18 cellular contexts compared by ENCODE assay signal in the genomic region with DNA sequence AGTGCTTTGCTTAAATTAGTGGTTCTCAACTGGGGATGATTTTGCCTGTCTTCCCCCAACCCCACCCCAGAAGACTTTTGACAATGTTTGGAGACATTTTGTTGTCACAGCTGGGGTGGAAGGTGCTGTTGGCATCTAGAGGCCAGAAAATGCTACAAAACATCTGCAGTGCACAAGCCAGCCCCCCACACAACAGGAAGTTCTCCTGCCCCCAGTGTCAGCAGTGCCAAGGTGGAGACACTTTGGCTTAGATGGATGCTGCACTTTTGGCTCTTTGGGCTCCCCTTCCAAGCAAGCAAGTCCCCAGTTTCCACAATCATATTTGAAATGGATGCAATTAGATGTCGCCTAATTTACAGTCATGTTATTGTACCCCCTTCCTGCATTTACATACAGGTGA. TPM values are rescaled to one million over a fixed set of nuclear protein-coding genes. Genes with fewer than 3 reads are reported as not detected.
A peak's percentile ranks its signal among the peaks of the same experiment; 100 is the strongest.
DNase-seq lines count a peak whose midpoint lies in the region; TF ChIP-seq lines count a peak whose summit lies in the region.
"Had no signal": no experiment of that assay in that cellular context is flagged by ENCODE, and none has a peak within 500 bp of the region (broad histone marks: within the 10 kb centered on the region; RNA-seq: fewer than 3 reads in every experiment).

No MANE protein-coding gene starts in this region.

- TF ChIP-seq POLR2A in erythroblast (IDR thresholded peaks at IDR 0.05; ENCODE audit: low read length): peak; percentile 11

- H3K9me3 ChIP-seq in Karpas-422 (ENCODE audit: low read length): no peaks in the 10 kb centered on the region
- H3K9me3 ChIP-seq: SJSA1 had no signal

- H2AFZ ChIP-seq in Karpas-422 (ENCODE audit: low read length): peak overlapping the region; percentile 50; the same call in 1 of the 2 replicates

- H3K4me2 ChIP-seq in Karpas-422 (ENCODE audit: low read depth, low read length, poor library complexity, severe bottlenecking): peak overlapping the region; percentile 56
- H3K4me2 ChIP-seq: GM23338 had no signal

- H3K9ac ChIP-seq in Karpas-422 (ENCODE audit: low read length): peak overlapping the region; percentile 31

- no peaks in the 10 kb centered on the region for H4K20me1 ChIP-seq in Karpas-422 (ENCODE audit: insufficient read depth, low read depth, low read length)

- H3K9me2 ChIP-seq in Karpas-422 (replicated peaks; ENCODE audit: insufficient read depth, low read length): no peaks in the 10 kb centered on the region

- no peaks in the 10 kb centered on the region for H3K79me2 ChIP-seq in Karpas-422 (ENCODE audit: low read length)

- no peak overlapping the region for H3K27ac ChIP-seq in Karpas-422 (ENCODE audit: low read length)
- H3K27ac ChIP-seq: SJSA1 had no signal

- H3K4me3 ChIP-seq in Karpas-422 (ENCODE audit: low read length): peak overlapping the region; percentile 40; the same call in 1 of the 2 replicates
- H3K4me3 ChIP-seq: GM23338, SJSA1 had no signal

- DNase-seq in NCI-H748 (lab: John Stamatoyannopoulos, UW; ENCODE audit: unreplicated experiment) (peak; percentile 13), NCI-H748 treated with DMSO at 0.1 percent for 48 hours (lab: John Stamatoyannopoulos, UW) (no peak), Karpas-422 (no peak), erythroblast (lab: John Stamatoyannopoulos, UW) (no peak), NCI-H526 treated with DMSO at 0.1 percent for 48 hours (lab: John Stamatoyannopoulos, UW) (no peak), DMS 273 (lab: John Stamatoyannopoulos, UW; ENCODE audit: unreplicated experiment) (no peak), Kasumi-1 (lab: John Stamatoyannopoulos, UW) (no peak)
- DNase-seq: DMS53, H9, KBM-7, NCI-H2029 treated with DMSO at 0.1 percent for 48 hours, NCI-H446 treated with DMSO at 0.1 percent for 48 hours, Right ventricle myocardium superior had no signal

- H3K4me1 ChIP-seq in Karpas-422 (ENCODE audit: low read length): peaks cover 38% of the 10 kb centered on the region
- H3K4me1 ChIP-seq: SJSA1 had no signal

- H3K27me3 ChIP-seq in Karpas-422 (ENCODE audit: low read length): no peaks in the 10 kb centered on the region

- no peaks in the 10 kb centered on the region for H3K36me3 ChIP-seq in Karpas-422 (ENCODE audit: insufficient read depth, low read length)
- H3K36me3 ChIP-seq: SJSA1 had no signal

RNA-seq across cellular contexts. Expression of gene HEMGN, which starts 2.7 kb away (rescaled TPM):
- total RNA-seq in Karpas-422 (2014; rRNA removed; shearing (Covaris generic); ENCODE audit: low replicate concordance): not detected in 2 replicates
- total RNA-seq: A172, GM23338, H9, HepG2, HT1080, Right ventricle myocardium superior, SJSA1 had no signal

RNA-seq across cellular contexts. Expression of gene TRMO, which starts 13.0 kb away (rescaled TPM):
- 15.2 and 16.1 TPM in 2 replicates for total RNA-seq in Karpas-422 (2014; rRNA removed; shearing (Covaris generic); ENCODE audit: low replicate concordance)

RNA-seq across cellular contexts. Expression of gene ANP32B, which starts 47.9 kb away (rescaled TPM):
- total RNA-seq in Karpas-422 (2014; rRNA removed; shearing (Covaris generic); ENCODE audit: low replicate concordance): 29.1 and 76.3 TPM in 2 replicates
